11 cellular contexts compared by ENCODE assay signal in the genomic region with DNA sequence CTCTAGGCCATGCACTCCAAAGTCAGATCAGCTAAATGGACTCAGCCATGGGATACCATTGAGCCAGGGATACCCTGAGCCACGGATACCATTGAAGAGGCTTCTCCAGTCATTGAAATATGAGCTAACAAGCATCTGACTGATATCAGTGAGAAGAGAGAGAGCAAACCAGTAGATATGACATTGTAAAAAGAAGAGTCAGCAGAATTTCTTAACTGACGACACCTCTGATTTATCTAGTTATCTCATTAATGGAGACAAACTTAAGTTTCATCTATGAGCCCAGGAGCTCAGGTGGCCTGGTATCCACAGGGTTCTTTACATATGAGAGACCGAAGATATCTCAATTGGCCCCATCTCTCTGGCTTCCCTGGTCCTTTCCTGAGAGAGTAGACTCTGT.
"Had no signal": no experiment of that assay in that cellular context is flagged by ENCODE, and none has a peak within 500 bp of the region (broad histone marks: within the 10 kb centered on the region; RNA-seq: fewer than 3 reads in every experiment).

No MANE protein-coding gene starts in this region.

- DNase-seq: GM23248, GOT3, H7, H9, HCEC 1CT, HFFc6 had no signal

- H3K27ac ChIP-seq: GM23248 had no signal

- H2AFZ ChIP-seq: GM23248, GM23338 had no signal

- H3K4me3 ChIP-seq: GM23248, GM23338, HAP-1 had no signal

- H3K9ac ChIP-seq: GM23248 had no signal

- FAIRE-seq: H1, H54 had no signal

- H3K36me3 ChIP-seq: HAP-1 had no signal

- ATAC-seq: HCT116 had no signal

- H3K9me3 ChIP-seq: HAP-1 had no signal

- H3K4me1 ChIP-seq: HAP-1 had no signal

- H3K4me2 ChIP-seq: GM23338 had no signal
